Comparison of ENCODE assay signal across 22 cellular contexts in genomic region chr11:62423012-62423411, GRCh38. TPM values are rescaled to one million over a fixed set of nuclear protein-coding genes. Genes with fewer than 3 reads are reported as not detected.
"Had no signal": no experiment of that assay in that cellular context is flagged by ENCODE, and none has a peak within 500 bp of the region (broad histone marks: within the 10 kb centered on the region; RNA-seq: fewer than 3 reads in every experiment).

No MANE protein-coding gene starts in this region.

- DNase-seq: activated naive CD4-positive, alpha-beta T cell; activated naive CD8-positive, alpha-beta T cell treated with anti-CD3 and anti-CD28 coated beads, Interleukin-2, amount 10 ng/mL, durations not matched to agents 7 days and 5 days; activated T-cell treated with anti-CD3 and anti-CD28 coated beads for 4 hours; amygdala; body of pancreas; caudate nucleus; erythroblast; heart left ventricle; left lung; mammary epithelial cell; stimulated activated CD4-positive, alpha-beta T cell treated with anti-CD3 and anti-CD28 coated beads, Interleukin-4, amount 100 ng/mL, for 24 hours; stimulated activated naive B cell treated with anti-CD40 and anti-IgM and Interleukin-4, amounts not matched to agents 10 μg/mL and 1 μg/mL and 100 μg/mL, for 72 hours had no signal

- H3K4me3 ChIP-seq: body of pancreas, heart left ventricle, left lung had no signal

- H3K4me3 Mint-ChIP-seq: activated naive CD8-positive, alpha-beta T cell treated with anti-CD3 and anti-CD28 coated beads, Interleukin-2, amount 10 ng/mL, durations not matched to agents 7 days and 5 days; activated T-helper 17 cell treated with anti-CD3 and anti-CD28 coated beads, Interleukin-2, amount 50 U/mL, for 72 hours; stimulated activated naive B cell treated with anti-CD40 and anti-IgM and Interleukin-4, amounts not matched to agents 10 μg/mL and 1 μg/mL and 100 μg/mL, for 72 hours had no signal

- H3K9me3 ChIP-seq: body of pancreas, heart left ventricle, left lung, neutrophil had no signal

- H3K4me1 ChIP-seq: parathyroid adenoma had no signal

- H3K27me3 Mint-ChIP-seq: activated T-helper 17 cell treated with anti-CD3 and anti-CD28 coated beads, Interleukin-2, amount 50 U/mL, for 72 hours had no signal

- H3K36me3 Mint-ChIP-seq: activated naive CD8-positive, alpha-beta T cell treated with anti-CD3 and anti-CD28 coated beads, Interleukin-2, amount 10 ng/mL, durations not matched to agents 7 days and 5 days; stimulated activated naive B cell treated with anti-CD40 and anti-IgM and Interleukin-4, amounts not matched to agents 10 μg/mL and 1 μg/mL and 100 μg/mL, for 72 hours had no signal

- H3K36me3 ChIP-seq: heart left ventricle, left lung, neutrophil had no signal

- H3K9me3 Mint-ChIP-seq: activated naive CD8-positive, alpha-beta T cell treated with anti-CD3 and anti-CD28 coated beads, Interleukin-2, amount 10 ng/mL, durations not matched to agents 7 days and 5 days; activated T-helper 17 cell treated with anti-CD3 and anti-CD28 coated beads, Interleukin-2, amount 50 U/mL, for 72 hours; stimulated activated naive B cell treated with anti-CD40 and anti-IgM and Interleukin-4, amounts not matched to agents 10 μg/mL and 1 μg/mL and 100 μg/mL, for 72 hours had no signal

- H3K27me3 ChIP-seq: body of pancreas, heart left ventricle, left lung had no signal

- H3K27ac Mint-ChIP-seq: activated naive CD8-positive, alpha-beta T cell treated with anti-CD3 and anti-CD28 coated beads, Interleukin-2, amount 10 ng/mL, durations not matched to agents 7 days and 5 days; stimulated activated naive B cell treated with anti-CD40 and anti-IgM and Interleukin-4, amounts not matched to agents 10 μg/mL and 1 μg/mL and 100 μg/mL, for 72 hours had no signal

- H3K27ac ChIP-seq: body of pancreas, left lung, neutrophil, parathyroid adenoma had no signal

- ATAC-seq: activated CD4-positive, CD25-positive, alpha-beta regulatory T cell treated with anti-CD3 and anti-CD28 coated beads, Interleukin-2, amount 50 U/mL, for 24 hours; activated T-helper 17 cell treated with anti-CD3 and anti-CD28 coated beads, Interleukin-2, amount 50 U/mL, for 72 hours; body of pancreas; heart left ventricle; left lung; sciatic nerve; stimulated activated naive B cell treated with anti-CD40 and anti-IgM and Interleukin-4, amounts not matched to agents 10 μg/mL and 1 μg/mL and 100 μg/mL, for 72 hours had no signal

RNA-seq across cellular contexts. Expression of gene SCGB1A1, which starts 4.2 kb away (rescaled TPM):
- total RNA-seq: activated naive CD8-positive, alpha-beta T cell treated with anti-CD3 and anti-CD28 coated beads, Interleukin-2, amount 10 ng/mL, durations not matched to agents 7 days and 5 days; activated T-helper 17 cell treated with anti-CD3 and anti-CD28 coated beads, Interleukin-2, amount 50 U/mL, for 72 hours; body of pancreas; frontal cortex; heart left ventricle; kidney epithelial cell; mammary epithelial cell; mononuclear cell; T-helper 1 cell treated with Interleukin-12 subunit alpha and Interleukin-12 subunit beta and Interleukin-4 antibody, amounts not matched to agents 30 ng/mL and 1 ng/mL, for 36 hours had no signal
- polyA plus RNA-seq: heart left ventricle, mammary epithelial cell, urinary bladder had no signal
